In genomic region chr2:66771359-66771978, GRCh38 we compare ENCODE assay signal across 31 cellular contexts.
A peak's percentile ranks its signal among the peaks of the same experiment; 100 is the strongest.
DNase-seq lines count a peak whose midpoint lies in the region; TF ChIP-seq lines count a peak whose summit lies in the region.
"Had no signal": no experiment of that assay in that cellular context is flagged by ENCODE, and none has a peak within 500 bp of the region (broad histone marks: within the 10 kb centered on the region; RNA-seq: fewer than 3 reads in every experiment).

No MANE protein-coding gene starts in this region.

- no peak for TF ChIP-seq POLR2A in sigmoid colon (IDR thresholded peaks at IDR 0.05)

- H3K27me3 Mint-ChIP-seq in HFFc6 (ENCODE audit: insufficient read depth) = peaks cover 2% of the 10 kb centered on the region; the same call in 1 of the 2 replicates
- H3K27me3 Mint-ChIP-seq: activated CD4-positive, alpha-beta T cell treated with anti-CD3 and anti-CD28 coated beads, Interleukin-2, amount 10 ng/mL, durations not matched to agents 24 days and 14 days; activated naive CD8-positive, alpha-beta T cell treated with anti-CD3 and anti-CD28 coated beads, Interleukin-2, amount 10 ng/mL, durations not matched to agents 7 days and 5 days; activated T-cell treated with anti-CD3 and anti-CD28 coated beads, Interleukin-2, amount 50 U/mL, for 24 hours; CD4-positive, CD25-positive, alpha-beta regulatory T cell; effector memory CD8-positive, alpha-beta T cell; progenitor cell of endocrine pancreas had no signal

- 71 to 95% methylated on average over 1 of the region's 1 CpG for WGBS in sigmoid colon, 2 donors

- H3K36me3 Mint-ChIP-seq in HFFc6 (ENCODE audit: low read depth) = no peaks in the 10 kb centered on the region
- H3K36me3 Mint-ChIP-seq: activated naive CD8-positive, alpha-beta T cell treated with anti-CD3 and anti-CD28 coated beads, Interleukin-2, amount 10 ng/mL, durations not matched to agents 7 days and 5 days; brain; CD4-positive, CD25-positive, alpha-beta regulatory T cell had no signal

- no peaks in the 10 kb centered on the region for H3K36me3 ChIP-seq in sigmoid colon
- H3K36me3 ChIP-seq: gastrocnemius medialis, neutrophil, Peyer's patch, thoracic aorta had no signal

- no peak overlapping the region for H3K4me3 ChIP-seq in sigmoid colon
- H3K4me3 ChIP-seq: gastrocnemius medialis, Peyer's patch, thoracic aorta had no signal

- H3K9me3 Mint-ChIP-seq in HFFc6 = no peaks in the 10 kb centered on the region
- H3K9me3 Mint-ChIP-seq: activated CD4-positive, alpha-beta T cell treated with anti-CD3 and anti-CD28 coated beads, Interleukin-2, amount 10 ng/mL, durations not matched to agents 24 days and 14 days; brain had no signal

- peaks cover 0 to 19% (median 5%) of the 10 kb centered on the region in 4 donors for H3K4me1 ChIP-seq in sigmoid colon
- H3K4me1 ChIP-seq: gastrocnemius medialis, Peyer's patch had no signal

- DNase-seq in DMS53 (lab: John Stamatoyannopoulos, UW) (peak; percentile 60), HFFc6 (peak; percentile 3), amniotic epithelial cell (ENCODE audit: low read depth) (peak; percentile 34), iris pigment epithelial cell (ENCODE audit: low read depth) (peak; percentile 43), sigmoid colon (no peak), NCI-H187 (lab: John Stamatoyannopoulos, UW) (no peak), COLO668 (lab: John Stamatoyannopoulos, UW; ENCODE audit: unreplicated experiment) (no peak)
- DNase-seq: activated CD4-positive, alpha-beta T cell treated with anti-CD3 and anti-CD28 coated beads, Interleukin-2, amount 10 ng/mL, durations not matched to agents 24 days and 14 days; activated gamma-delta T cell; activated naive CD8-positive, alpha-beta T cell treated with anti-CD3 and anti-CD28 coated beads, Interleukin-2, amount 10 ng/mL, durations not matched to agents 7 days and 5 days; activated T-cell treated with anti-CD3 and anti-CD28 coated beads, Interleukin-2, amount 50 U/mL, for 24 hours; CD4-positive, CD25-positive, alpha-beta regulatory T cell; DMS153; effector memory CD8-positive, alpha-beta T cell; gastrocnemius medialis; GF-D8; mesendoderm; NCI-H1436; NCI-H2107; NCI-H526 treated with DMSO at 0.1 percent for 48 hours; Peyer's patch; SHP77 treated with DMSO at 0.1 percent for 48 hours; stimulated activated naive CD8-positive, alpha-beta T cell treated with anti-CD3 and anti-CD28 coated beads, Interleukin-15, Interleukin-2, amounts not matched to agents 100 U/mL and 50 U/mL, for 24 hours; SW 1271; T-helper 9 cell had no signal

- TF ChIP-seq CTCF in HFFc6 (IDR thresholded peaks at IDR 0.05) = no peak
- TF ChIP-seq CTCF in sigmoid colon (IDR thresholded peaks at IDR 0.05) = no peak

- no peaks in the 10 kb centered on the region for H3K9me3 ChIP-seq in sigmoid colon
- H3K9me3 ChIP-seq: gastrocnemius medialis, neutrophil, Peyer's patch, thoracic aorta had no signal

- intact Hi-C loops in sigmoid colon (cut with DNase I) = no loop called here

- no peaks in the 10 kb centered on the region for H3K27me3 ChIP-seq in sigmoid colon
- H3K27me3 ChIP-seq: gastrocnemius medialis, neutrophil, Peyer's patch had no signal

- H3K4me3 Mint-ChIP-seq in HFFc6 = no peak overlapping the region
- H3K4me3 Mint-ChIP-seq: activated CD4-positive, alpha-beta T cell treated with anti-CD3 and anti-CD28 coated beads, Interleukin-2, amount 10 ng/mL, durations not matched to agents 24 days and 14 days; activated naive CD8-positive, alpha-beta T cell treated with anti-CD3 and anti-CD28 coated beads, Interleukin-2, amount 10 ng/mL, durations not matched to agents 7 days and 5 days; activated T-cell treated with anti-CD3 and anti-CD28 coated beads, Interleukin-2, amount 50 U/mL, for 24 hours; brain; CD4-positive, CD25-positive, alpha-beta regulatory T cell; effector memory CD8-positive, alpha-beta T cell had no signal

- peaks cover 27% of the 10 kb centered on the region for H3K4me1 Mint-ChIP-seq in HFFc6 (ENCODE audit: low read depth)
- H3K4me1 Mint-ChIP-seq: activated CD4-positive, alpha-beta T cell treated with anti-CD3 and anti-CD28 coated beads, Interleukin-2, amount 10 ng/mL, durations not matched to agents 24 days and 14 days; activated naive CD8-positive, alpha-beta T cell treated with anti-CD3 and anti-CD28 coated beads, Interleukin-2, amount 10 ng/mL, durations not matched to agents 7 days and 5 days; brain; CD4-positive, CD25-positive, alpha-beta regulatory T cell had no signal

- no peak for TF ChIP-seq EP300 in sigmoid colon (IDR thresholded peaks at IDR 0.05)

- peak overlapping the region; percentile 15; the same call in 1 of the 2 replicates for H3K27ac Mint-ChIP-seq in HFFc6
- H3K27ac Mint-ChIP-seq: activated CD4-positive, alpha-beta T cell treated with anti-CD3 and anti-CD28 coated beads, Interleukin-2, amount 10 ng/mL, durations not matched to agents 24 days and 14 days; activated naive CD8-positive, alpha-beta T cell treated with anti-CD3 and anti-CD28 coated beads, Interleukin-2, amount 10 ng/mL, durations not matched to agents 7 days and 5 days; activated T-cell treated with anti-CD3 and anti-CD28 coated beads, Interleukin-2, amount 50 U/mL, for 24 hours; brain; CD4-positive, CD25-positive, alpha-beta regulatory T cell; effector memory CD8-positive, alpha-beta T cell; progenitor cell of endocrine pancreas had no signal

- no peak overlapping the region for H3K27ac ChIP-seq in sigmoid colon
- H3K27ac ChIP-seq: gastrocnemius medialis, KMS-11, neutrophil, Peyer's patch, thoracic aorta, VCaP had no signal

Comparison
In these comparisons a context has a peak if more than half of its experiments do, and no peak if none do; other contexts are left out.
1. DNase-seq: peak in DMS53 (single experiment), HFFc6 (single experiment), amniotic epithelial cell (single experiment) and iris pigment epithelial cell (single experiment); none in sigmoid colon (single experiment), NCI-H187 (0 of 2) and COLO668 (single experiment).